In the genomic region with DNA sequence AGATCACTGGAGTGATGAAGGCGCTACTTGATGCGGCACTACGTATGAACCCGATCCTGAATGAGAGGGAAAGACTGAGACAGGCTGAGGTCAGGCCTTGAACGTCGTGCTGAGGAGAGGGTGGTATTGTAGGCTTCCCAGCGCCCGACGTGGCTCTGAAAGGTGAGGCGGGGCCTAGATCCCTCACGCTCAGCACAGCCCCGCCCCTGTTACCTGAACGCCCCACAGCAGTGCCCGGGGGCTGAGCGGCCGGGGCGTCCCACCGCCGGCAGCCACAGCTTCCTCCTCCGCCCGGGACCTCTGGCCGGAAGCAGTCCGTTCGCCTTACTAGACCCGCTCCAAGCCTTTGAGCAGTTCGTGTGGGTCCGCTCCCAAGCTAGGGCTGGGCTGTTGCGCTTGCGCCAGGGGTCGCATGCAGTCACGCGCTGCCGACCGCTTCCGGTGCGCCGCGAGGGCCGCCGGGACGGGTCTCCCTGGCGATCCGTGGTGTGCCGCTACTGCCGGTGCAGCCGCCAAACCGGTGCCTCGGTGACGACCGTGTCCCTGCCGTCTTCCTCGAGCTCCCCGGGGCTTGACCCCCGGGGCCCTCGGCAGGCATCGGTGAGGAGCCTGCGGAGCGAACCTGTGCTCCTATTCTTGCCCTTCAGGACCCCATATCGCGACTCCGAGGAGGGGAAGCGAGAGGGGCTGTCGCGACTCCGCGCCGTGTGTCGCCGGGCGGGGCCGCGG, we compare ENCODE assay signal across 1 cellular context.
TF ChIP-seq lines count a peak whose summit lies in the region.

A gene with protein sequence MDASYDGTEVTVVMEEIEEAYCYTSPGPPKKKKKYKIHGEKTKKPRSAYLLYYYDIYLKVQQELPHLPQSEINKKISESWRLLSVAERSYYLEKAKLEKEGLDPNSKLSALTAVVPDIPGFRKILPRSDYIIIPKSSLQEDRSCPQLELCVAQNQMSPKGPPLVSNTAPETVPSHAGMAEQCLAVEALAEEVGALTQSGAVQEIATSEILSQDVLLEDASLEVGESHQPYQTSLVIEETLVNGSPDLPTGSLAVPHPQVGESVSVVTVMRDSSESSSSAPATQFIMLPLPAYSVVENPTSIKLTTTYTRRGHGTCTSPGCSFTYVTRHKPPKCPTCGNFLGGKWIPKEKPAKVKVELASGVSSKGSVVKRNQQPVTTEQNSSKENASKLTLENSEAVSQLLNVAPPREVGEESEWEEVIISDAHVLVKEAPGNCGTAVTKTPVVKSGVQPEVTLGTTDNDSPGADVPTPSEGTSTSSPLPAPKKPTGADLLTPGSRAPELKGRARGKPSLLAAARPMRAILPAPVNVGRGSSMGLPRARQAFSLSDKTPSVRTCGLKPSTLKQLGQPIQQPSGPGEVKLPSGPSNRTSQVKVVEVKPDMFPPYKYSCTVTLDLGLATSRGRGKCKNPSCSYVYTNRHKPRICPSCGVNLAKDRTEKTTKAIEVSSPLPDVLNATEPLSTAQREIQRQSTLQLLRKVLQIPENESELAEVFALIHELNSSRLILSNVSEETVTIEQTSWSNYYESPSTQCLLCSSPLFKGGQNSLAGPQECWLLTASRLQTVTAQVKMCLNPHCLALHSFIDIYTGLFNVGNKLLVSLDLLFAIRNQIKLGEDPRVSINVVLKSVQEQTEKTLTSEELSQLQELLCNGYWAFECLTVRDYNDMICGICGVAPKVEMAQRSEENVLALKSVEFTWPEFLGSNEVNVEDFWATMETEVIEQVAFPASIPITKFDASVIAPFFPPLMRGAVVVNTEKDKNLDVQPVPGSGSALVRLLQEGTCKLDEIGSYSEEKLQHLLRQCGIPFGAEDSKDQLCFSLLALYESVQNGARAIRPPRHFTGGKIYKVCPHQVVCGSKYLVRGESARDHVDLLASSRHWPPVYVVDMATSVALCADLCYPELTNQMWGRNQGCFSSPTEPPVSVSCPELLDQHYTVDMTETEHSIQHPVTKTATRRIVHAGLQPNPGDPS (N-terminal part only) (plus strand): TSS at position 479 of the 729 bp plus-strand sequence. CDS start 4,114 bp downstream, outside the sequence.
A gene (minus strand): TSS at position 394 of the 729 bp plus-strand sequence. CDS start 4,306 bp downstream, outside the sequence.

TF ChIP-seq in endothelial cell of umbilical vein, 7 proteins besides CTCF, POLR2A, EP300 and RAD21 (continued from another document):
- TF ChIP-seq, protein P1, sequence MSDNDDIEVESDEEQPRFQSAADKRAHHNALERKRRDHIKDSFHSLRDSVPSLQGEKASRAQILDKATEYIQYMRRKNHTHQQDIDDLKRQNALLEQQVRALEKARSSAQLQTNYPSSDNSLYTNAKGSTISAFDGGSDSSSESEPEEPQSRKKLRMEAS (IDR thresholded peaks at IDR 0.05; ENCODE audit: insufficient read depth, insufficient read length), result peak; percentile 81
- peak; percentile 60 for TF ChIP-seq MYC (IDR thresholded peaks at IDR 0.05; ENCODE audit: low read depth, low read length)
